18 cellular contexts compared by ENCODE assay signal in the genomic region with DNA sequence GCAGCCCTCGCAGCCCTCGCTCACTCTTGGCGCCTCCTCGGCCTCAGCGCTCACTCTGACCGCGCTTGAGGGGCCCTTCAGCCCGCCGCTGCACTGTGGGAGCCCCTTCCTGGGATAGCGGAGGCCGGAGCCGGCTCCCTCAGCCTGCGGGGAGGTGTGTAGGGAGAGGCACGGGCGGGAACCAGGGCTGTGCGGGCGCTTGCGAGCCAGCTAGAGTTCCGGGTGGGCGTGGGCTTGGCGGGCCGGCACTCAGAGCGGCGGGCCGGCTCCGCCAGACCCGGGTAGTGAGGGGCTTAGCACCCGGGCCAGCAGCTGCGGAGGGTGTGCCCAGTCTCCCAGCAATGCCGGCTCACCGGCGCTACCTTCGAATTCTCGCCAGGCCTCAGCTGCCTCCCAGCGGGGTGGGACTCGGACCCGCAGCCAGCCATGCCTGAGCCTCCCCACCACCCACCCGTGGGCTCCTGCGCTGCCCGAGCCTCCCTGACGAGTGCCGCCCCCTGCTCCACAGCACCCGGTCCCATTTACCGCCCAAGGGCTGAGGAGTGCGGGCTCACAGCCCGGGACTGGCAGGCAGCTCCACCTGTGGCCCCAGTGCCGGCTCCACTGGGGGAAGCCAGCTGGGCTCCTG. TPM values are rescaled to one million over a fixed set of nuclear protein-coding genes. Genes with fewer than 3 reads are reported as not detected.
A peak's percentile ranks its signal among the peaks of the same experiment; 100 is the strongest.
DNase-seq lines count a peak whose midpoint lies in the region; ATAC-seq and TF ChIP-seq lines count a peak whose summit lies in the region.
"Had no signal": no experiment of that assay in that cellular context is flagged by ENCODE, and none has a peak within 500 bp of the region (broad histone marks: within the 10 kb centered on the region; RNA-seq: fewer than 3 reads in every experiment).

No MANE protein-coding gene starts in this region.

- peaks cover 4% of the 10 kb centered on the region; the same call in 2 of the 3 replicates for H3K9me3 Mint-ChIP-seq in GM23338
- H3K9me3 Mint-ChIP-seq: immature natural killer cell; stimulated activated naive CD8-positive, alpha-beta T cell treated with anti-CD3 and anti-CD28 coated beads, Interleukin-15, amount 100 ng/mL, for 72 hours had no signal

- H3K14ac ChIP-seq in trophoblast cell (ENCODE audit: low read length): peak overlapping the region; percentile 64

- H2AFZ ChIP-seq in GM23338: peak overlapping the region; percentile 93
- peak overlapping the region; percentile 17 for H2AFZ ChIP-seq in trophoblast cell (ENCODE audit: insufficient read depth, low read length, poor library complexity)

- H3K9me3 ChIP-seq in RWPE2 (ENCODE audit: severe bottlenecking): no peaks in the 10 kb centered on the region
- no peaks in the 10 kb centered on the region for H3K9me3 ChIP-seq in trophoblast cell (ENCODE audit: insufficient read depth, low read depth, low read length)
- H3K9me3 ChIP-seq: heart left ventricle, right atrium auricular region had no signal

- no peaks in the 10 kb centered on the region for H4K20me1 ChIP-seq in GM23338 (replicated peaks; ENCODE audit: insufficient read depth)

- H3K4me2 ChIP-seq in GM23338: peak overlapping the region; percentile 98
- peak overlapping the region; percentile 46 for H3K4me2 ChIP-seq in trophoblast cell (ENCODE audit: low read length)

- no peak overlapping the region for H3K23ac ChIP-seq in trophoblast cell (ENCODE audit: low read length)

- peak overlapping the region; percentile 21 for H3K18ac ChIP-seq in trophoblast cell (ENCODE audit: low read length)

- no peaks in the 10 kb centered on the region; the same call in 1 of the 2 replicates for H3K36me3 ChIP-seq in GM23338 (ENCODE audit: insufficient read depth)
- H3K36me3 ChIP-seq in RWPE2 (ENCODE audit: low read depth): peaks cover 25% of the 10 kb centered on the region
- H3K36me3 ChIP-seq in trophoblast cell (ENCODE audit: control insufficient read depth in 1 of 2, insufficient read depth in 2 of 2, low read length in 2 of 2): peaks cover 0 to 1% of the 10 kb centered on the region in 2 experiments
- H3K36me3 ChIP-seq: right atrium auricular region had no signal

- H2BK120ac ChIP-seq in trophoblast cell (ENCODE audit: insufficient read depth, low read length, poor library complexity): peak overlapping the region; percentile 52

- peak overlapping the region; percentile 38 for H2AK5ac ChIP-seq in trophoblast cell (ENCODE audit: low read length)

- no peak overlapping the region for H3K4me3 Mint-ChIP-seq in GM23338

- H3K4me3 ChIP-seq in GM23338 (peak overlapping the region; percentile 75), RWPE2 (ENCODE audit: severe bottlenecking) (no peak overlapping the region), trophoblast cell (ENCODE audit: low read depth, low read length) (no peak overlapping the region)

- H3K4me1 Mint-ChIP-seq in GM23338: peaks cover 26% of the 10 kb centered on the region

- peak overlapping the region; percentile 35 for H4K91ac ChIP-seq in trophoblast cell (ENCODE audit: low read depth, low read length)

- no peak overlapping the region for H3K9ac ChIP-seq in trophoblast cell (ENCODE audit: low read length)

- H3K27ac ChIP-seq in GM23338 (ENCODE audit: low read depth) (no peak overlapping the region), RWPE2 (ENCODE audit: poor library complexity, severe bottlenecking) (peak overlapping the region; percentile 52), trophoblast cell (ENCODE audit: low read depth, low read length) (no peak overlapping the region)
- H3K27ac ChIP-seq: heart left ventricle, right atrium auricular region had no signal

- no peak for TF ChIP-seq CTCF in GM23338 (conservative IDR thresholded peaks at IDR 0.05; ENCODE audit: low read depth in 2 of 2)
- TF ChIP-seq CTCF in RWPE2 (IDR thresholded peaks at IDR 0.05; ENCODE audit: poor library complexity, severe bottlenecking): no peak

- peak overlapping the region; percentile 45 for H2BK12ac ChIP-seq in trophoblast cell (ENCODE audit: low read length)

- H3K9me2 ChIP-seq in GM23338 (ENCODE audit: insufficient read depth): no peaks in the 10 kb centered on the region

- DNase-seq in GM23338 (ENCODE audit: low spot score) (peak; percentile 47), RWPE2 (ENCODE audit: low spot score) (no peak), islet precursor cell (peak; percentile 70), trophoblast cell (no peak), A172 (ENCODE audit: low spot score) (no peak)
- DNase-seq: activated CD4-positive, alpha-beta T cell treated with anti-CD3 and anti-CD28 coated beads for 1 hour; activated naive CD4-positive, alpha-beta T cell treated with anti-CD3 and anti-CD28 coated beads, Interleukin-2, amount 50 U/mL, for 16 hours; activated T-cell treated with anti-CD3 and anti-CD28 coated beads, Interleukin-2, amount 50 U/mL, for 48 hours; GDM1; KBM-7; NCI-H1694 treated with DMSO at 0.1 percent for 48 hours; stimulated activated naive CD8-positive, alpha-beta T cell treated with anti-CD3 and anti-CD28 coated beads, Interleukin-15, amount 100 ng/mL, for 72 hours had no signal

- no peak overlapping the region for H3K27ac Mint-ChIP-seq in GM23338
- H3K27ac Mint-ChIP-seq: CD14-positive monocyte; immature natural killer cell; stimulated activated naive CD8-positive, alpha-beta T cell treated with anti-CD3 and anti-CD28 coated beads, Interleukin-15, amount 100 ng/mL, for 72 hours had no signal

- no peak overlapping the region for H2BK5ac ChIP-seq in trophoblast cell (ENCODE audit: low read depth, low read length, poor library complexity)

- H3K79me2 ChIP-seq in GM23338 (replicated peaks; ENCODE audit: insufficient read depth) (no peaks in the 10 kb centered on the region), trophoblast cell (ENCODE audit: control insufficient read depth, insufficient read depth, low read length, poor library complexity) (peaks cover 6% of the 10 kb centered on the region)

- H3F3A ChIP-seq in GM23338 (replicated peaks; ENCODE audit: low read depth): no peaks in the 10 kb centered on the region

- WGBS in trophoblast cell (ENCODE audit: extremely low coverage, insufficient coverage, insufficient read length): no CpG with 5 or more reads among the region's 47 CpGs

- H3K36me3 Mint-ChIP-seq in GM23338 (ENCODE audit: low read depth): peaks cover 15% of the 10 kb centered on the region
- H3K36me3 Mint-ChIP-seq: CD14-positive monocyte, immature natural killer cell had no signal

- H4K12ac ChIP-seq in trophoblast cell (ENCODE audit: low read depth, low read length): no peak overlapping the region

- H3K4me1 ChIP-seq in GM23338 (ENCODE audit: insufficient read depth): peaks cover 11% of the 10 kb centered on the region
- H3K4me1 ChIP-seq in RWPE2 (ENCODE audit: insufficient read depth, poor library complexity, severe bottlenecking): no peaks in the 10 kb centered on the region
- peaks cover 0 to 9% of the 10 kb centered on the region in 2 experiments for H3K4me1 ChIP-seq in trophoblast cell (ENCODE audit: control insufficient read depth in 1 of 2, insufficient read depth in 2 of 2, low read length in 2 of 2)

- H3K27me3 Mint-ChIP-seq in GM23338 (ENCODE audit: insufficient read depth, low read depth, poor library complexity): peaks cover 8% of the 10 kb centered on the region

- peaks cover 17% of the 10 kb centered on the region for H3K79me1 ChIP-seq in trophoblast cell (ENCODE audit: low read length)

- ATAC-seq in GM23338 (peak; percentile 6; the same call in 1 of the 3 replicates), RWPE2 (ENCODE audit: low read depth) (no peak), HG02870 (IDR thresholded peaks at IDR 0.05; ENCODE audit: unreplicated experiment) (no peak), GM19351 (IDR thresholded peaks at IDR 0.05; ENCODE audit: unreplicated experiment) (no peak)
- ATAC-seq: heart left ventricle; stimulated activated naive CD8-positive, alpha-beta T cell treated with anti-CD3 and anti-CD28 coated beads, Interleukin-15, amount 100 ng/mL, for 72 hours had no signal

- no peak overlapping the region for H3K4ac ChIP-seq in trophoblast cell (ENCODE audit: low read depth, low read length)

- H4K8ac ChIP-seq in trophoblast cell (ENCODE audit: low read depth, low read length): peak overlapping the region; percentile 52

- H3K27me3 ChIP-seq in GM23338 (ENCODE audit: insufficient read depth) (peaks cover 39% of the 10 kb centered on the region), RWPE2 (ENCODE audit: insufficient read depth, poor library complexity, severe bottlenecking) (no peaks in the 10 kb centered on the region), trophoblast cell (ENCODE audit: insufficient read depth, low read length) (no peaks in the 10 kb centered on the region)
- H3K27me3 ChIP-seq: right atrium auricular region had no signal

TF ChIP-seq in GM23338, 12 proteins besides CTCF, POLR2A, EP300 and RAD21:
- no peak for TF ChIP-seq STAT1 (IDR thresholded peaks at IDR 0.05; ENCODE audit: unreplicated experiment)
- TF ChIP-seq CREB1 (CRISPR knock-in tag; IDR thresholded peaks at IDR 0.05; ENCODE audit: low read depth): no peak
- no peak for TF ChIP-seq POLR2AphosphoS5 (IDR thresholded peaks at IDR 0.05; ENCODE audit: low read depth)

RNA-seq across cellular contexts. Expression of a gene that starts 1.4 kb away (rescaled TPM):
- total RNA-seq in GM23338 (2014; rRNA removed; shearing (Covaris generic)): 4.5 and 7.0 TPM in 2 replicates
- 6.2 and 6.9 TPM in 2 replicates for polyA plus RNA-seq in GM23338 (2016; fragmentation: Nextera tagmentation; extraction: Ambion mirVana)
- 56.7 and 62.1 TPM in 2 replicates for polyA plus RNA-seq in trophoblast cell (2013)
- 3.0 and 5.6 TPM in 2 replicates for total RNA-seq in A172 (2014; rRNA removed; shearing (Covaris generic))
- polyA plus RNA-seq: CD14-positive monocyte, immature natural killer cell had no signal

Comparison
In these comparisons a context has a peak if more than half of its experiments do, and no peak if none do; other contexts are left out.
1. DNase-seq: peak in GM23338 (single experiment) and islet precursor cell (single experiment); none in RWPE2 (single experiment), trophoblast cell (0 of 2) and A172 (single experiment).